Comparison of ENCODE assay signal across 23 cellular contexts in the genomic region with DNA sequence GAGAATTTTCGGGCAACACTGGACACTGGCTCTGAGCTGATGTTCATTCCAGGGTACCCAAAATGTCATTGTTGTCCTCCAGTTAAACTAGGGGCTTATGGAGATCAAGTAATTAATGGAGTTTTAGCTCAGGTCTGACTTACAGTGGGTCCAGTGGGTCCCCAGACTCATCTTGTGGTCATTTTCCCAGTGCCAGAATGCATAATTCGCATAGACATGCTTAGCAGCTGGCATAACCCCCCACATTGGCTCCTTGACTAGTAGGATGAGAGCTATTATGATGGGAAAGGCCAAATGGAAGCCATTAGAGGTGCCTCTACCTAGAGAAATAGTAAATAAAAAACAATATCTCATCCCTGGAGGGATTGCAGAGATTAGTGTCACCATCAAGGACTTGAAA.
"Had no signal": no experiment of that assay in that cellular context is flagged by ENCODE, and none has a peak within 500 bp of the region (broad histone marks: within the 10 kb centered on the region; RNA-seq: fewer than 3 reads in every experiment).

No MANE protein-coding gene starts in this region.

- H3K27ac ChIP-seq: colonic mucosa, coronary artery, dorsolateral prefrontal cortex, epithelial cell of prostate, esophagus muscularis mucosa, esophagus squamous epithelium, foreskin keratinocyte, gastrocnemius medialis, gastroesophageal sphincter, heart left ventricle, heart right ventricle had no signal

- H3K4me3 ChIP-seq: colonic mucosa, coronary artery, dorsolateral prefrontal cortex, esophagus muscularis mucosa, esophagus squamous epithelium, gastrocnemius medialis, gastroesophageal sphincter, heart left ventricle, heart right ventricle had no signal

- H3K27me3 Mint-ChIP-seq: dendritic cell treated with granulocyte-macrophage colony-stimulating factor and Interleukin-4, amounts not matched to agents 40 ng/mL and 50 ng/mL, for 4 days; effector memory CD8-positive, alpha-beta T cell had no signal

- H3K9me3 ChIP-seq: colonic mucosa, esophagus muscularis mucosa, esophagus squamous epithelium, gastrocnemius medialis, gastroesophageal sphincter, heart left ventricle, heart right ventricle had no signal

- DNase-seq: colonic mucosa; cortex of kidney; dermis blood vessel endothelial cell; dorsolateral prefrontal cortex; effector CD4-positive, alpha-beta T cell; effector CD8-positive, alpha-beta T cell; effector memory CD4-positive, alpha-beta T cell; effector memory CD8-positive, alpha-beta T cell; endodermal cell; erythroblast; esophagus squamous epithelium; foreskin fibroblast; foreskin keratinocyte; foreskin melanocyte; gastrocnemius medialis; head of caudate nucleus; heart left ventricle; heart right ventricle had no signal

- H3K36me3 ChIP-seq: colonic mucosa, esophagus muscularis mucosa, esophagus squamous epithelium, gastrocnemius medialis, gastroesophageal sphincter, heart left ventricle, heart right ventricle had no signal

- H3K27ac Mint-ChIP-seq: dendritic cell treated with granulocyte-macrophage colony-stimulating factor and Interleukin-4, amounts not matched to agents 40 ng/mL and 50 ng/mL, for 4 days; effector memory CD8-positive, alpha-beta T cell; endodermal cell had no signal

- H3K4me1 ChIP-seq: colonic mucosa, esophagus muscularis mucosa, esophagus squamous epithelium, foreskin keratinocyte, gastrocnemius medialis, gastroesophageal sphincter, heart left ventricle, heart right ventricle had no signal

- H3K27me3 ChIP-seq: colonic mucosa, dorsolateral prefrontal cortex, esophagus muscularis mucosa, esophagus squamous epithelium, foreskin keratinocyte, gastrocnemius medialis, gastroesophageal sphincter, heart left ventricle, heart right ventricle had no signal

- H3K4me1 Mint-ChIP-seq: endodermal cell had no signal

- H3K4me3 Mint-ChIP-seq: dendritic cell treated with granulocyte-macrophage colony-stimulating factor and Interleukin-4, amounts not matched to agents 40 ng/mL and 50 ng/mL, for 4 days; effector memory CD8-positive, alpha-beta T cell; endodermal cell had no signal
